In the genomic region with DNA sequence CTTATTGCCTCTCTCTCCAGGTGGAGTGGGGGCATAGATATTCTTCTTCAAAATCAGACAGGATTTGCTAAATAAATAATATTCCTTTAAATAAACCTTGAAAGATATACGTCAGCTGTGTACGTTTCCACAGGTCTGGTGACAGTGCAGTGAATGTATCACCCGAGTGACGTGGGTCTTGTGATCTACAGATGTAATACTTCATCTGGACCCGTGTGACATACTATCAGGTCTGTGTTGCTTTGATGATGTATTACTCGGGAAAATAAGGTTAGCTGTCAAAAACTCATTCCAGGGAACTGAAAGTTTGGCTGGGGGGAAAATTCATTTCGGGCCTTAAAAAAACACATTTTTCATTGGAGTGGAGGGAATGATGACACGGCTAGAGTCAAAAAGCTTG, we compare ENCODE assay signal across 7 cellular contexts.
"Had no signal": no experiment of that assay in that cellular context is flagged by ENCODE, and none has a peak within 500 bp of the region (broad histone marks: within the 10 kb centered on the region; RNA-seq: fewer than 3 reads in every experiment).

No MANE protein-coding gene starts in this region.

- H3K4me3 ChIP-seq: K562 had no signal

- H3K4me3 Mint-ChIP-seq: IgD-negative memory B cell had no signal

- DNase-seq: IMR-90, KBM-7, KG1 had no signal

- H3K36me3 Mint-ChIP-seq: IgD-negative memory B cell had no signal

- H3K9me3 Mint-ChIP-seq: IgD-negative memory B cell had no signal

- H3K27me3 Mint-ChIP-seq: IgD-negative memory B cell had no signal

- H3K27ac ChIP-seq: HL-60 had no signal

- H3K27ac Mint-ChIP-seq: IgD-negative memory B cell had no signal

- ATAC-seq: K562 had no signal

- H3K4me1 Mint-ChIP-seq: IgD-negative memory B cell had no signal

- FAIRE-seq: HTR-8/SVneo, K562 had no signal
